ENCODE assay signal across 8 cellular contexts in genomic region chr11:68751331-68751856, GRCh38. TPM values are rescaled to one million over a fixed set of nuclear protein-coding genes. Genes with fewer than 3 reads are reported as not detected.
DNase-seq lines count a peak whose midpoint lies in the region; ATAC-seq, FAIRE-seq and TF ChIP-seq lines count a peak whose summit lies in the region.

TSS of gene TESMIN (minus strand) at chr11:68751520. CDS start at chr11:68750660, 860 bp downstream.

- peak; percentile 61; the same call in 1 of the 2 replicates for TF ChIP-seq POLR2A in K562 (conservative IDR thresholded peaks at IDR 0.05)

- H3F3A ChIP-seq in smooth muscle cell (ENCODE audit: low read depth): no peaks in the 10 kb centered on the region

- no peaks in the 10 kb centered on the region for H3K27me3 ChIP-seq in AG04450 (ENCODE audit: control insufficient read depth, insufficient read depth, low read length)
- no peaks in the 10 kb centered on the region for H3K27me3 ChIP-seq in K562 (ENCODE audit: control insufficient read depth in 2 of 2, insufficient read depth in 2 of 2, low read length in 2 of 2)
- no peaks in the 10 kb centered on the region for H3K27me3 ChIP-seq in iPS-15b (ENCODE audit: control insufficient read depth, insufficient read depth, low read length)
- H3K27me3 ChIP-seq in smooth muscle cell (ENCODE audit: low read depth): no peaks in the 10 kb centered on the region

- no peaks in the 10 kb centered on the region for H3K9me1 ChIP-seq in K562 (ENCODE audit: control insufficient read depth, insufficient read depth, low read length)

- TF ChIP-seq CTCF in AG04450 (IDR thresholded peaks at IDR 0.05; ENCODE audit: low read depth, low read length) (no peak), K562 (IDR thresholded peaks at IDR 0.05 in 2 of 3, conservative IDR thresholded peaks at IDR 0.05 in 1 of 3; ENCODE audit: insufficient read depth in 2 of 3, low read depth in 1 of 3, low read length in 3 of 3) (no peak), smooth muscle cell (IDR thresholded peaks at IDR 0.05; ENCODE audit: borderline replicate concordance, insufficient read depth, poor library complexity, severe bottlenecking) (no peak)

- TF ChIP-seq EP300 in K562 (IDR thresholded peaks at IDR 0.05; ENCODE audit: low read length): peak; percentile 96

- ATAC-seq in GM21529 (IDR thresholded peaks at IDR 0.05; ENCODE audit: unreplicated experiment): peak; percentile 44
- ATAC-seq in K562: peak; percentile 99
- no peak for ATAC-seq in GM21576 (IDR thresholded peaks at IDR 0.05; ENCODE audit: unreplicated experiment)

- WGBS in K562 (ENCODE audit: insufficient coverage, low coverage, missing lambda C conversion rate): 2% methylated on average over 15 of the region's 42 CpGs
- whole genome bisulfite sequencing in smooth muscle cell (ENCODE audit: low lambda C conversion rate): 24% methylated on average over 4 of the region's 42 CpGs

- H3K36me3 ChIP-seq in K562 (ENCODE audit: control insufficient read depth, insufficient read depth, low read length) (peaks cover 28% of the 10 kb centered on the region), iPS-15b (ENCODE audit: control insufficient read depth, insufficient read depth, low read length) (no peaks in the 10 kb centered on the region), smooth muscle cell (ENCODE audit: low read depth) (no peaks in the 10 kb centered on the region)

- H3K27ac ChIP-seq in AG04450 (ENCODE audit: low read depth, low read length) (no peak within 1 kb of the TSS), K562 (ENCODE audit: extremely low read depth, low read depth, low read length) (peak within 1 kb of the TSS; percentile 91), smooth muscle cell (ENCODE audit: low read depth) (no peak within 1 kb of the TSS)

- in situ Hi-C loops in K562 (cut with MboI): no loop called here

- H3K9me3 ChIP-seq in AG04450 (ENCODE audit: control insufficient read depth, insufficient read depth, low read length): no peaks in the 10 kb centered on the region
- H3K9me3 ChIP-seq in K562 (replicated peaks; ENCODE audit: control insufficient read depth, insufficient read depth, low read depth, low read length): no peaks in the 10 kb centered on the region
- H3K9me3 ChIP-seq in iPS-15b (ENCODE audit: control insufficient read depth, insufficient read depth, low read length): no peaks in the 10 kb centered on the region
- H3K9me3 ChIP-seq in smooth muscle cell (replicated peaks; ENCODE audit: low read depth): no peaks in the 10 kb centered on the region

- H3K4me2 ChIP-seq in K562 (ENCODE audit: insufficient read depth, low read length): peak within 1 kb of the TSS; percentile 73
- peak within 1 kb of the TSS; percentile 85 for H3K4me2 ChIP-seq in smooth muscle cell

- BruUV-seq in K562 (replicated peaks; lab: Mats Ljungman, UMichigan): no TSS peak

- peak; percentile 78 for FAIRE-seq in K562 (lab: Jason Lieb, UNC)

- H3K9ac ChIP-seq in K562 (ENCODE audit: insufficient read depth in 1 of 2, low read depth in 2 of 2, low read length in 2 of 2) (peak within 1 kb of the TSS; percentile 57 to 90; a peak in 3 of 4 replicates), iPS-15b (ENCODE audit: low read depth, low read length) (peak within 1 kb of the TSS; percentile 27), smooth muscle cell (ENCODE audit: low read depth) (no peak within 1 kb of the TSS)

- POLR2A ChIA-PET in AG04450 (lab: Yijun Ruan, JAX): no interaction called here
- POLR2A ChIA-PET in K562 (lab: Yijun Ruan, JAX): no interaction called here

- peak; percentile 4 for DNase-seq in AG04450 (ENCODE audit: low read depth, low spot score)
- DNase-seq in NCI-H2029 treated with DMSO at 0.1 percent for 48 hours (lab: John Stamatoyannopoulos, UW): peak; percentile 79
- DNase-seq in UCSD-AML1 (lab: John Stamatoyannopoulos, UW; ENCODE audit: unreplicated experiment): peak; percentile 93
- peak; percentile 91 to 99 (median 99) for DNase-seq in K562 (ENCODE audit: extremely low read depth in 1 of 4, low spot score in 3 of 4)
- peak; percentile 57 for DNase-seq in smooth muscle cell (lab: John Stamatoyannopoulos, UW; ENCODE audit: unreplicated experiment)

- intact Hi-C loops in K562 (cut with micrococcal nuclease): no loop called here

- H4K20me1 ChIP-seq in K562 (replicated peaks; ENCODE audit: control insufficient read depth, insufficient read depth, low read length) (no peaks in the 10 kb centered on the region), smooth muscle cell (ENCODE audit: low read depth) (no peaks in the 10 kb centered on the region)

- no peak for TF ChIP-seq RAD21 in K562 (CRISPR knock-in tag; conservative IDR thresholded peaks at IDR 0.05 in 1 of 2, IDR thresholded peaks at IDR 0.05 in 1 of 2)

- H3K4me1 ChIP-seq in K562 (replicated peaks in 1 of 2; ENCODE audit: control insufficient read depth in 2 of 2, insufficient read depth in 2 of 2, low read length in 2 of 2): peaks cover 0 to 22% of the 10 kb centered on the region in 2 experiments; a peak in 3 of 5 replicates
- peaks cover 6% of the 10 kb centered on the region for H3K4me1 ChIP-seq in iPS-15b (ENCODE audit: control insufficient read depth, insufficient read depth, low read length)
- no peaks in the 10 kb centered on the region for H3K4me1 ChIP-seq in smooth muscle cell (ENCODE audit: low read depth)

- CTCF ChIA-PET in AG04450 (lab: Charles Lee) (interaction anchor here (0.6 kb wide), 1 partner anchor 50 kb away, joined by 6 read pairs; no protein-coding TSS in a partner anchor), K562 (lab: Yijun Ruan, JAX; ENCODE audit: low intra/inter-chr PET ratio) (interaction anchor here (0.6 kb wide), 1 partner anchor 494 kb away, joined by 4 read pairs; no protein-coding TSS in a partner anchor)

- H3K4me3 ChIP-seq in AG04450 (ENCODE audit: low read depth, low read length) (peak within 1 kb of the TSS; percentile 52), K562 (peak within 1 kb of the TSS; percentile 62), iPS-15b (ENCODE audit: low read depth, low read length) (peak within 1 kb of the TSS; percentile 47), smooth muscle cell (peak within 1 kb of the TSS; percentile 53)

- peaks cover 13% of the 10 kb centered on the region for H3K79me2 ChIP-seq in K562 (ENCODE audit: control insufficient read depth, insufficient read depth, low read length)
- H3K79me2 ChIP-seq in smooth muscle cell (ENCODE audit: low read depth): no peaks in the 10 kb centered on the region

- peak within 1 kb of the TSS; percentile 96 for H2AFZ ChIP-seq in K562 (ENCODE audit: low read depth, low read length)
- H2AFZ ChIP-seq in smooth muscle cell (ENCODE audit: low read depth): peak within 1 kb of the TSS; percentile 84

TF ChIP-seq in K562, 482 proteins besides CTCF, POLR2A, EP300 and RAD21 (continues in another document):
- TF ChIP-seq HMGXB4 (CRISPR knock-in tag; IDR thresholded peaks at IDR 0.05): no peak
- no peak for TF ChIP-seq ZBTB43 (CRISPR knock-in tag; IDR thresholded peaks at IDR 0.05)
- TF ChIP-seq FOXJ2 (tag; IDR thresholded peaks at IDR 0.05): no peak
- no peak for TF ChIP-seq MAFG (tag; conservative IDR thresholded peaks at IDR 0.05)
- no peak for TF ChIP-seq NFIX (CRISPR knock-in tag; IDR thresholded peaks at IDR 0.05; ENCODE audit: low read depth)
- no peak for TF ChIP-seq BMI1 (IDR thresholded peaks at IDR 0.05; ENCODE audit: low read length)
- TF ChIP-seq PTRF (tag; IDR thresholded peaks at IDR 0.05): no peak
- TF ChIP-seq KDM2B (CRISPR knock-in tag; IDR thresholded peaks at IDR 0.05): no peak

RNA-seq across cellular contexts. Expression of gene TESMIN, which starts in this region (rescaled TPM):
- polyA plus RNA-seq in AG04450 (2011; rRNA removed) (0.79 TPM in 2 replicates), K562 (2011; rRNA removed) (15.0 and 18.2 TPM in 2 replicates), K562 (2014; fragmentation: Illumina TruSeq; extraction: Trizol) (12.5 and 15.4 TPM in 2 replicates), K562 (2014; fragmentation: Nextera tagmentation; extraction: Ambion mirVana) (10 to 100 TPM in 1 of 2 experiments, 1 to 10 TPM in 1; 8.9 to 13.8 TPM), K562 (2014; rRNA removed) (27.4 and 31.2 TPM in 2 replicates), smooth muscle cell (1.6 and 4.8 TPM in 2 replicates)
- polyA minus RNA-seq in AG04450 (2011; rRNA and poly(A)+ RNA removed): 0.41 and 0.43 TPM in 2 replicates
- total RNA-seq in K562 (2011; cell fraction: chromatin; rRNA removed; ENCODE audit: low replicate concordance): 17.7 and 23.8 TPM in 2 replicates
- total RNA-seq in K562 (2011; cell fraction: nucleolus; rRNA removed): 15.5 and 16.8 TPM in 2 replicates
- 16.2 and 30.6 TPM in 2 replicates for total RNA-seq in K562 (2011; cell fraction: nucleoplasm; rRNA removed)
- total RNA-seq in K562 (2014; rRNA removed) (32.1 and 36.3 TPM in 2 replicates), K562 (2014; rRNA removed; fragmentation: Illumina TruSeq; extraction: Trizol) (12.2 and 16.9 TPM in 2 replicates), K562 (2015; rRNA removed; fragmentation: Illumina TruSeq; extraction: Trizol) (13.6 and 14.9 TPM in 2 replicates), K562 (2021) (43.3 and 50.5 TPM in 2 replicates), smooth muscle cell (0.45 and 1.3 TPM in 2 replicates)
- polyA plus RNA-seq in K562 (2011; cell fraction: cytosol; rRNA removed): 14.0 and 22.0 TPM in 2 replicates
- polyA plus RNA-seq in K562 (2011; cell fraction: nucleus; rRNA removed): 27.6 and 38.7 TPM in 2 replicates
- polyA plus RNA-seq in K562 (2012): 25.8 and 41.1 TPM in 2 replicates
- 6.2 and 6.4 TPM in 2 replicates for polyA minus RNA-seq in K562 (2011; rRNA and poly(A)+ RNA removed)
- polyA minus RNA-seq in K562 (2011; cell fraction: cytosol; rRNA and poly(A)+ RNA removed): 11.1 and 15.8 TPM in 2 replicates
- 8.2 and 10.7 TPM in 2 replicates for polyA minus RNA-seq in K562 (2011; cell fraction: nucleus; rRNA and poly(A)+ RNA removed)

Comparison
In these comparisons a context has a peak if more than half of its experiments do, and no peak if none do; other contexts are left out.
1. Peak in DNase-seq and H3K4me3 ChIP-seq in AG04450; RNA of the gene not detected or under 1 TPM.
2. DNase-seq: peak in every context shown above with its lines; median percentile 99 in K562; 93 in UCSD-AML1; 79 in NCI-H2029 treated with DMSO at 0.1 percent for 48 hours; 57 in smooth muscle cell; 4 in AG04450.